10 cellular contexts compared by ENCODE assay signal in the genomic region with DNA sequence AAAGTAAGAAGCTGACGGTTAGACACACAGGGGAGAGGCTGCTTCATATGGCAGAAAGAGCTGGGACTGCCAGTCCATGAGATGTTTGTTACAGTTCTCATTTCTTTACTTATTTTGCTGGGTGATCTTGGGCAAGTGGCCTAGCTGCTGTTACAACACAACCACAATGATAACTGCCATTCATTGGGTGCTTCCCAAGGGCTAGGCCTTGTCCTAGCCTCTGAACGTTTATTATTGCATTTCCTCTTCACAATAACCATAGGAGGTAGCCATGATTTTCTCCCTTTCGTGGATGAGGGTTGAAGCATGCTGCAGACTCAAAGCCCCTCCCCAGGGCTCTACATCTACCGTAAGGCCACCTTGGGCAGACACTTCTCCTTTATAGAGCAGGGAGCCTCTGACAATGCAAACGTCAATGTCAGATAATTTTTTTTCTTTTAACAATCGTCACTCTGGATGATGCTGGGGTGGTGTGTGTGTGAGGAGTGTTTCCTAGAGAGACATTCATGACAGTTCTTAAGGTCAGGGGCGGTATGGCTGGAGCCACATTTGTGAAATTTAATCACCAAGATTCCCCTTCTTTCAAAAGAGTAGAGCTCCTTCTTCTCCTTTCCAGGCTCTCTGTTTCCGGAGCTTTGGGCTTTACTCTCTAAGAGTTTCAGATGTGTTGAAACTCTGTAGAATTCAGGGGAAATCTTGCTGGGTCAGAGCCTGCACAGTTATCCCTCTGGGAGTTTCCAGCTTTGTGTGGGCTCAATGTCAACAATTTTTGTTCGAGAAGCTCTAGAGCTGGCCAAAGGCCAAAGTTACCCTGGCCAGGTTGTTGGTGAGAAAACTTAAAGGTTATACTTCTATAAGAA.
A peak's percentile ranks its signal among the peaks of the same experiment; 100 is the strongest.
DNase-seq lines count a peak whose midpoint lies in the region; ATAC-seq lines count a peak whose summit lies in the region.
"Had no signal": no experiment of that assay in that cellular context is flagged by ENCODE, and none has a peak within 500 bp of the region (broad histone marks: within the 10 kb centered on the region; RNA-seq: fewer than 3 reads in every experiment).

No MANE protein-coding gene starts in this region.

- peak; percentile 95 to 97 for DNase-seq in AML-193 (lab: John Stamatoyannopoulos, UW)
- DNase-seq in SIG-M5 (lab: John Stamatoyannopoulos, UW): peak; percentile 22
- peak; percentile 51 for DNase-seq in medulla oblongata (ENCODE audit: extremely low spot score)
- no peak for DNase-seq in activated effector memory CD4-positive, alpha-beta T cell treated with anti-CD3 and anti-CD28 coated beads, Interleukin-2, amount 50 U/mL, for 16 hours
- no peak for DNase-seq in NCI-H128 (lab: John Stamatoyannopoulos, UW; ENCODE audit: unreplicated experiment)
- no peak for DNase-seq in NCI-H1436 treated with DMSO at 0.1 percent for 48 hours (lab: John Stamatoyannopoulos, UW)
- no peak for DNase-seq in activated gamma-delta T cell (lab: John Stamatoyannopoulos, UW)
- DNase-seq: activated CD4-positive, alpha-beta memory T cell treated with anti-CD3 and anti-CD28 coated beads for 36 hours; NCI-H1092 had no signal

- ATAC-seq in GM21529 (IDR thresholded peaks at IDR 0.05; ENCODE audit: unreplicated experiment): peak; percentile 18

Comparison
In these comparisons a context has a peak if more than half of its experiments do, and no peak if none do; other contexts are left out.
1. DNase-seq: peak in AML-193 (2 of 2), SIG-M5 (single experiment) and medulla oblongata (single experiment); none in activated effector memory CD4-positive, alpha-beta T cell treated with anti-CD3 and anti-CD28 coated beads, Interleukin-2, amount 50 U/mL, for 16 hours (single experiment), NCI-H128 (single experiment), NCI-H1436 treated with DMSO at 0.1 percent for 48 hours (single experiment) and activated gamma-delta T cell (single experiment).